Comparison of ENCODE assay signal across 8 cellular contexts in the genomic region with DNA sequence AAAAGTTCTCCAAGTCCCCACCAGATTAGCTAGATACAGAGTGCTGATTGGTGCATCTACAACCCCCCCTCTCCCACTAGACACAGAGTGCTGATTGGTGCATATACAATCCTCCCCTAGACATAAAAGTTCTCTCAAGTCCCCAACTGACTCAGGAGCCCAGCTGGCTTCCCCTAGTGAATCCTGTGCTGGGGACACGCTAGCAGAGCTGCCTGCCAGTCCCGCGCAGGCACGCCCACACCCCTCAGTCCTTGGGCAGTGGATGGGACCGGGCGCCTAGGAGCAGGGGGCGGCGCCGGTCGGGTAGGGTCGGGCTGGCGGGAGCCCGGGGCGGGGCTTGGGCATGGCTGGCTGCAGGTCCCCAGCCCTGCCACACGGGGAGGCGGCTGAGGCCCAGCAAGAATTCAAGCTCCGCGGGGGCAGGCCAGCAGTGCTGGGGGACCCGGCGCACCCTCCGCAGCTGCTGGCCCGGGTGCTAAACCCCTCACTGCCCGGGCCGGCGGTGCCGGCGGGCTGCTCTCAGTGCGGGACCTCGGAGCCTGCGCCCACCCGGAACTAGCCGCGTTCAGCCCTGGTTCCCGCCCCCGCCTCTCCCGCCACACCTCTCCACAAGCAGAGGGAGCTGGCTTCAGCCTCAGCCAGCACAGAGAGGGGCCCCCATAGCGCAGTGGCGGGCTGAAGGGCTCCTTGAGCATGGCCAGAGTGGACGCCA.
DNase-seq lines count a peak whose midpoint lies in the region; ATAC-seq and TF ChIP-seq lines count a peak whose summit lies in the region.

No MANE protein-coding gene starts in this region.

- no peaks in the 10 kb centered on the region for H3K27me3 Mint-ChIP-seq in activated T-cell treated with anti-CD3 and anti-CD28 coated beads, Interleukin-2, amount 50 U/mL, for 72 hours (ENCODE audit: low read depth)

- CTCF ChIA-PET in PC-3 (lab: Charles Lee): interaction anchor here (0.5 to 1.6 kb wide), 14 partner anchors 9 to 1131 kb away, joined by 3 to 9 read pairs (median 4); a partner anchor contains a TSS

- no peaks in the 10 kb centered on the region for H4K20me1 ChIP-seq in PC-3 (ENCODE audit: low read length)

- BruUV-seq in PC-3 (replicated peaks; lab: Mats Ljungman, UMichigan): no TSS peak

- peak; percentile 95 for ATAC-seq in GM21447 (IDR thresholded peaks at IDR 0.05; ENCODE audit: unreplicated experiment)
- ATAC-seq in PC-3: peak; percentile 99
- peak; percentile 99 for ATAC-seq in activated T-cell treated with anti-CD3 and anti-CD28 coated beads, Interleukin-2, amount 50 U/mL, for 72 hours (replicated peaks in 1 of 2)

- H3K9me3 Mint-ChIP-seq in activated T-cell treated with anti-CD3 and anti-CD28 coated beads, Interleukin-2, amount 50 U/mL, for 72 hours: no peaks in the 10 kb centered on the region

- peak overlapping the region; percentile 100 for H2AFZ ChIP-seq in PC-3 (ENCODE audit: low read length)

- no peaks in the 10 kb centered on the region for H3F3A ChIP-seq in PC-3 (ENCODE audit: low read length, unreplicated experiment)

- no peaks in the 10 kb centered on the region for H3K9me3 ChIP-seq in HUES48 (ENCODE audit: control insufficient read depth, insufficient read depth, low read length)
- no peaks in the 10 kb centered on the region for H3K9me3 ChIP-seq in PC-3 (ENCODE audit: low read length)
- no peaks in the 10 kb centered on the region for H3K9me3 ChIP-seq in neutrophil

- H3K36me3 Mint-ChIP-seq in activated T-cell treated with anti-CD3 and anti-CD28 coated beads, Interleukin-2, amount 50 U/mL, for 72 hours (ENCODE audit: insufficient read depth in 2 of 2): no peaks in the 10 kb centered on the region

- H3K4me2 ChIP-seq in PC-3 (ENCODE audit: low read length): peak overlapping the region; percentile 99

- DNase-seq in DMS79 (lab: John Stamatoyannopoulos, UW) (peak; percentile 70), PC-3 (peak; percentile 71), fibroblast of the conjunctiva (ENCODE audit: low read depth) (peak; percentile 34), superior temporal gyrus (ENCODE audit: extremely low spot score) (peak; percentile 14)
- peak; percentile 88 for DNase-seq in activated T-cell treated with anti-CD3 and anti-CD28 coated beads, Interleukin-2, amount 50 U/mL, for 72 hours

- H3K79me2 ChIP-seq in PC-3 (ENCODE audit: low read length): no peaks in the 10 kb centered on the region

- peak overlapping the region; percentile 69 for H3K27ac ChIP-seq in HUES48 (ENCODE audit: low read depth, low read length)
- H3K27ac ChIP-seq in PC-3 (ENCODE audit: low read length): no peak overlapping the region
- no peak overlapping the region for H3K27ac ChIP-seq in neutrophil

- TF ChIP-seq CTCF in PC-3 (conservative IDR thresholded peaks at IDR 0.05; ENCODE audit: low read depth, low read length): peak; percentile 54; the same call in 1 of the 2 replicates
- TF ChIP-seq CTCF in neutrophil (IDR thresholded peaks at IDR 0.05): peak; percentile 14

- H3K27ac Mint-ChIP-seq in activated T-cell treated with anti-CD3 and anti-CD28 coated beads, Interleukin-2, amount 50 U/mL, for 72 hours: peak overlapping the region; percentile 19

- H3K9ac ChIP-seq in HUES48 (ENCODE audit: low read depth, low read length): peak overlapping the region; percentile 57; the same call in 1 of the 2 replicates
- H3K9ac ChIP-seq in PC-3 (ENCODE audit: low read length): peak overlapping the region; percentile 67

- no peaks in the 10 kb centered on the region for H3K36me3 ChIP-seq in HUES48 (ENCODE audit: control insufficient read depth, insufficient read depth, low read length)
- no peaks in the 10 kb centered on the region for H3K36me3 ChIP-seq in PC-3 (ENCODE audit: low read depth, low read length)
- H3K36me3 ChIP-seq in neutrophil: no peaks in the 10 kb centered on the region

- intact Hi-C loops in PC-3 (cut with micrococcal nuclease): loop anchor here (5.0 kb wide), 1 partner anchor 90 kb away; no protein-coding TSS in a partner anchor

- no peaks in the 10 kb centered on the region for H3K27me3 ChIP-seq in HUES48 (ENCODE audit: control insufficient read depth, insufficient read depth, low read length)
- H3K27me3 ChIP-seq in PC-3 (ENCODE audit: low read length): no peaks in the 10 kb centered on the region
- peaks cover 4% of the 10 kb centered on the region for H3K27me3 ChIP-seq in neutrophil

- peaks cover 6% of the 10 kb centered on the region for H3K4me1 Mint-ChIP-seq in activated T-cell treated with anti-CD3 and anti-CD28 coated beads, Interleukin-2, amount 50 U/mL, for 72 hours (ENCODE audit: low read depth)

- peaks cover 10% of the 10 kb centered on the region for H3K4me1 ChIP-seq in HUES48 (ENCODE audit: control insufficient read depth, insufficient read depth, low read length)
- H3K4me1 ChIP-seq in PC-3 (ENCODE audit: insufficient read depth, low read length): peaks cover 6% of the 10 kb centered on the region
- H3K4me1 ChIP-seq in neutrophil (ENCODE audit: control insufficient read depth in 1 of 2, insufficient read depth in 1 of 2, low read depth in 1 of 2, low read length in 1 of 2): peaks cover 5 to 9% of the 10 kb centered on the region in 2 experiments

- H3K4me3 Mint-ChIP-seq in activated T-cell treated with anti-CD3 and anti-CD28 coated beads, Interleukin-2, amount 50 U/mL, for 72 hours: peak overlapping the region; percentile 88 to 92

- H3K4me3 ChIP-seq in HUES48 (ENCODE audit: low read depth, low read length) (peak overlapping the region; percentile 65), PC-3 (ENCODE audit: low read length) (peak overlapping the region; percentile 84), neutrophil (ENCODE audit: low read depth in 1 of 2, low read length in 1 of 2) (peak overlapping the region; percentile 31 to 49)

- no peaks in the 10 kb centered on the region for H3K9me2 ChIP-seq in PC-3 (replicated peaks; ENCODE audit: low read length)

- POLR2A ChIA-PET in PC-3 (lab: Charles Lee; ENCODE audit: unreplicated experiment): interaction anchor here (0.5 to 0.7 kb wide), 3 partner anchors 23 to 430 kb away, joined by 6 to 9 read pairs (median 8); no protein-coding TSS in a partner anchor

Comparison
In these comparisons a context has a peak if more than half of its experiments do, and no peak if none do; other contexts are left out.
1. DNase-seq: peak in every context shown above with its lines; median percentile 88 in activated T-cell treated with anti-CD3 and anti-CD28 coated beads, Interleukin-2, amount 50 U/mL, for 72 hours; 71 in PC-3; 70 in DMS79; 34 in fibroblast of the conjunctiva; 14 in superior temporal gyrus.